ENCODE assay signal across 34 cellular contexts in the genomic region with DNA sequence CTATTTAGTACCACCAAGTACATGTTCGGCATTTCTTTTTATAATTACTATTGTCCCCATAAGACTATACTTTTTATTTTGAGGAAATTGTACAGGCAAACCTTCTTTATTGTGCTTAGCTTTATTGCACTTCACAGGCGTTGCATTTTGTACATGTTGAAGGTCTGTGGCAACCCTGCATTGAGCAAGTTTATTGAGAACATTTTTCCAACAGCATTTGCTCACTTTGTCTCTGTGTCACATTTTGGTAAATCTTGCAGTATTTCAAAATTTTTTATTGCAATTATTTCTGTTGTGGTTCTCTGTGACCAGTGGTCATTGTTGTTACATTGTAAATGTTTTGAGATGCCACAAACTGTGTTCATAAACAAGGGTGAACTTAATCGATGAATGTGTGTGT. TPM values are rescaled to one million over a fixed set of nuclear protein-coding genes. Genes with fewer than 3 reads are reported as not detected.
"Had no signal": no experiment of that assay in that cellular context is flagged by ENCODE, and none has a peak within 500 bp of the region (broad histone marks: within the 10 kb centered on the region; RNA-seq: fewer than 3 reads in every experiment).

No MANE protein-coding gene starts in this region.

- H3K9me3 Mint-ChIP-seq: activated B cell treated with CpG ODN at 0.5 μM for 24 hours; activated CD4-positive, alpha-beta memory T cell treated with anti-CD3 and anti-CD28 coated beads for 36 hours; activated CD4-positive, alpha-beta T cell treated with anti-CD3 and anti-CD28 coated beads, Interleukin-2, amount 10 ng/mL, durations not matched to agents 24 days and 14 days; activated CD8-positive, alpha-beta T cell treated with anti-CD3 and anti-CD28 coated beads for 36 hours; activated naive CD4-positive, alpha-beta T cell treated with anti-CD3 and anti-CD28 coated beads, Interleukin-2, amount 10 ng/mL, durations not matched to agents 7 days and 5 days; activated naive CD4-positive, alpha-beta T cell treated with anti-CD3 and anti-CD28 coated beads, Interleukin-2, amount 50 U/mL, for 24 hours; activated naive CD8-positive, alpha-beta T cell treated with anti-CD3 and anti-CD28 coated beads, Interleukin-2, amount 50 U/mL, for 24 hours; activated T-cell treated with anti-CD3 and anti-CD28 coated beads, Interleukin-2, amount 50 U/mL, for 24 hours; activated T-helper 2 cell treated with anti-CD3 and anti-CD28 coated beads, Interferon-gamma antibody, Interleukin-2, Interleukin-4, amounts not matched to agents 10 μg/mL and 5 μg/mL and 100 μg/mL, durations not matched to agents 14 hours and 24 hours and 36 hours; T-helper 1 cell treated with Interleukin-12 subunit alpha and Interleukin-12 subunit beta and Interleukin-4 antibody, amounts not matched to agents 30 μg/mL and 1 μg/mL, for 36 hours; T-helper 2 cell treated with Interferon-gamma antibody and Interleukin-4, amounts not matched to agents 5 μg/mL and 100 μg/mL, for 36 hours had no signal

- ATAC-seq: activated CD8-positive, alpha-beta T cell treated with anti-CD3 and anti-CD28 coated beads for 36 hours; activated naive CD8-positive, alpha-beta T cell treated with anti-CD3 and anti-CD28 coated beads, Interleukin-2, amount 50 U/mL, for 24 hours; body of pancreas had no signal

- H3K27ac Mint-ChIP-seq: activated B cell treated with CpG ODN at 0.5 μM for 24 hours; activated CD4-positive, alpha-beta memory T cell treated with anti-CD3 and anti-CD28 coated beads for 36 hours; activated CD4-positive, alpha-beta T cell treated with anti-CD3 and anti-CD28 coated beads, Interleukin-2, amount 10 ng/mL, durations not matched to agents 24 days and 14 days; activated CD8-positive, alpha-beta T cell treated with anti-CD3 and anti-CD28 coated beads for 36 hours; activated naive CD4-positive, alpha-beta T cell treated with anti-CD3 and anti-CD28 coated beads, Interleukin-2, amount 10 ng/mL, durations not matched to agents 7 days and 5 days; activated naive CD4-positive, alpha-beta T cell treated with anti-CD3 and anti-CD28 coated beads, Interleukin-2, amount 50 U/mL, for 24 hours; activated naive CD8-positive, alpha-beta T cell; activated naive CD8-positive, alpha-beta T cell treated with anti-CD3 and anti-CD28 coated beads, Interleukin-2, amount 10 ng/mL, durations not matched to agents 7 days and 5 days; activated naive CD8-positive, alpha-beta T cell treated with anti-CD3 and anti-CD28 coated beads, Interleukin-2, amount 50 U/mL, for 24 hours; activated T-cell treated with anti-CD3 and anti-CD28 coated beads, Interleukin-2, amount 50 U/mL, for 24 hours; activated T-helper 2 cell treated with anti-CD3 and anti-CD28 coated beads, Interferon-gamma antibody, Interleukin-2, Interleukin-4, amounts not matched to agents 10 μg/mL and 5 μg/mL and 100 μg/mL, durations not matched to agents 14 hours and 24 hours and 36 hours; T-helper 1 cell treated with Interleukin-12 subunit alpha and Interleukin-12 subunit beta and Interleukin-4 antibody, amounts not matched to agents 30 μg/mL and 1 μg/mL, for 36 hours; T-helper 2 cell treated with Interferon-gamma antibody and Interleukin-4, amounts not matched to agents 5 μg/mL and 100 μg/mL, for 36 hours had no signal

- H3K36me3 Mint-ChIP-seq: activated CD4-positive, alpha-beta memory T cell treated with anti-CD3 and anti-CD28 coated beads for 36 hours; activated naive CD4-positive, alpha-beta T cell treated with anti-CD3 and anti-CD28 coated beads, Interleukin-2, amount 10 ng/mL, durations not matched to agents 7 days and 5 days; activated naive CD4-positive, alpha-beta T cell treated with anti-CD3 and anti-CD28 coated beads, Interleukin-2, amount 50 U/mL, for 24 hours; activated naive CD8-positive, alpha-beta T cell; activated naive CD8-positive, alpha-beta T cell treated with anti-CD3 and anti-CD28 coated beads, Interleukin-2, amount 10 ng/mL, durations not matched to agents 7 days and 5 days had no signal

- H3K4me3 ChIP-seq: body of pancreas, breast epithelium had no signal

- H3K27me3 ChIP-seq: body of pancreas, brain microvascular endothelial cell, breast epithelium had no signal

- H3K36me3 ChIP-seq: brain microvascular endothelial cell, breast epithelium had no signal

- H3K27me3 Mint-ChIP-seq: activated B cell treated with CpG ODN at 0.5 μM for 24 hours; activated CD4-positive, alpha-beta memory T cell treated with anti-CD3 and anti-CD28 coated beads for 36 hours; activated CD8-positive, alpha-beta T cell treated with anti-CD3 and anti-CD28 coated beads for 36 hours; activated naive CD4-positive, alpha-beta T cell treated with anti-CD3 and anti-CD28 coated beads, Interleukin-2, amount 10 ng/mL, durations not matched to agents 7 days and 5 days; activated naive CD4-positive, alpha-beta T cell treated with anti-CD3 and anti-CD28 coated beads, Interleukin-2, amount 50 U/mL, for 24 hours; activated naive CD8-positive, alpha-beta T cell; activated naive CD8-positive, alpha-beta T cell treated with anti-CD3 and anti-CD28 coated beads, Interleukin-2, amount 50 U/mL, for 24 hours; activated T-cell treated with anti-CD3 and anti-CD28 coated beads, Interleukin-2, amount 50 U/mL, for 24 hours had no signal

- H3K4me1 Mint-ChIP-seq: activated B cell treated with CpG ODN at 0.5 μM for 24 hours; activated CD4-positive, alpha-beta T cell treated with anti-CD3 and anti-CD28 coated beads, Interleukin-2, amount 10 ng/mL, durations not matched to agents 24 days and 14 days; activated naive CD4-positive, alpha-beta T cell treated with anti-CD3 and anti-CD28 coated beads, Interleukin-2, amount 10 ng/mL, durations not matched to agents 7 days and 5 days; activated naive CD4-positive, alpha-beta T cell treated with anti-CD3 and anti-CD28 coated beads, Interleukin-2, amount 50 U/mL, for 24 hours; activated naive CD8-positive, alpha-beta T cell treated with anti-CD3 and anti-CD28 coated beads, Interleukin-2, amount 10 ng/mL, durations not matched to agents 7 days and 5 days; activated naive CD8-positive, alpha-beta T cell treated with anti-CD3 and anti-CD28 coated beads, Interleukin-2, amount 50 U/mL, for 24 hours had no signal

- H3K4me1 ChIP-seq: body of pancreas, breast epithelium had no signal

- DNase-seq: activated B cell treated with CpG ODN at 0.5 μM for 24 hours; activated CD4-positive, alpha-beta memory T cell treated with anti-CD3 and anti-CD28 coated beads for 36 hours; activated CD4-positive, alpha-beta T cell treated with anti-CD3 and anti-CD28 coated beads for 4 hours; activated CD4-positive, alpha-beta T cell treated with anti-CD3 and anti-CD28 coated beads, Interleukin-2, amount 10 ng/mL, durations not matched to agents 24 days and 14 days; activated CD4-positive, alpha-beta T cell treated with anti-CD3 and anti-CD28 coated beads, Interleukin-2, amount 50 U/mL, for 1 hour; activated CD4-positive, alpha-beta T cell treated with anti-CD3 and anti-CD28 coated beads, Interleukin-2, amount 50 U/mL, for 4 hours; activated CD4-positive, CD25-positive, alpha-beta regulatory T cell treated with anti-CD3 and anti-CD28 coated beads, Interleukin-2, amount 50 U/mL, for 72 hours; activated CD8-positive, alpha-beta memory T cell treated with anti-CD3 and anti-CD28 coated beads, Interleukin-2, amount 50 U/mL, for 4 hours; activated CD8-positive, alpha-beta T cell treated with anti-CD3 and anti-CD28 coated beads for 36 hours; activated effector memory CD4-positive, alpha-beta T cell treated with Interleukin-2 at 50 U/mL for 16 hours; activated gamma-delta T cell; activated naive CD4-positive, alpha-beta T cell treated with anti-CD3 and anti-CD28 coated beads, Interleukin-2, amount 10 ng/mL, durations not matched to agents 7 days and 5 days; activated naive CD4-positive, alpha-beta T cell treated with Interleukin-2 at 50 U/mL for 16 hours; activated naive CD8-positive, alpha-beta T cell treated with anti-CD3 and anti-CD28 coated beads, Interleukin-2, amount 10 ng/mL, durations not matched to agents 7 days and 5 days; activated naive CD8-positive, alpha-beta T cell treated with anti-CD3 and anti-CD28 coated beads, Interleukin-2, amount 50 U/mL, for 24 hours; activated T-cell treated with anti-CD3 and anti-CD28 coated beads, Interleukin-2, amount 50 U/mL, for 24 hours; activated T-cell treated with anti-CD3 and anti-CD28 coated beads, Interleukin-2, amount 50 U/mL, for 48 hours; amniotic stem cell; aorta; body of pancreas; brain microvascular endothelial cell; central memory CD4-positive, alpha-beta T cell; T-helper 1 cell; T-helper 2 cell; T-helper 9 cell had no signal

- H3K27ac ChIP-seq: body of pancreas, brain microvascular endothelial cell, breast epithelium, VCaP had no signal

- H3K9me3 ChIP-seq: body of pancreas, breast epithelium had no signal

- H3K4me3 Mint-ChIP-seq: activated B cell treated with CpG ODN at 0.5 μM for 24 hours; activated CD4-positive, alpha-beta memory T cell treated with anti-CD3 and anti-CD28 coated beads for 36 hours; activated CD4-positive, alpha-beta T cell treated with anti-CD3 and anti-CD28 coated beads, Interleukin-2, amount 10 ng/mL, durations not matched to agents 24 days and 14 days; activated CD8-positive, alpha-beta T cell treated with anti-CD3 and anti-CD28 coated beads for 36 hours; activated naive CD4-positive, alpha-beta T cell treated with anti-CD3 and anti-CD28 coated beads, Interleukin-2, amount 10 ng/mL, durations not matched to agents 7 days and 5 days; activated naive CD4-positive, alpha-beta T cell treated with anti-CD3 and anti-CD28 coated beads, Interleukin-2, amount 50 U/mL, for 24 hours; activated naive CD8-positive, alpha-beta T cell; activated naive CD8-positive, alpha-beta T cell treated with anti-CD3 and anti-CD28 coated beads, Interleukin-2, amount 10 ng/mL, durations not matched to agents 7 days and 5 days; activated naive CD8-positive, alpha-beta T cell treated with anti-CD3 and anti-CD28 coated beads, Interleukin-2, amount 50 U/mL, for 24 hours; activated T-cell treated with anti-CD3 and anti-CD28 coated beads, Interleukin-2, amount 50 U/mL, for 24 hours; T-helper 1 cell treated with Interleukin-12 subunit alpha and Interleukin-12 subunit beta and Interleukin-4 antibody, amounts not matched to agents 30 μg/mL and 1 μg/mL, for 36 hours; T-helper 2 cell treated with Interferon-gamma antibody and Interleukin-4, amounts not matched to agents 5 μg/mL and 100 μg/mL, for 36 hours had no signal

RNA-seq across cellular contexts. Expression of a gene that starts 10.8 kb away (rescaled TPM):
- total RNA-seq: activated B cell treated with CpG ODN at 0.5 μM for 24 hours; activated CD4-positive, alpha-beta memory T cell treated with anti-CD3 and anti-CD28 coated beads for 36 hours; activated CD4-positive, alpha-beta T cell treated with anti-CD3 and anti-CD28 coated beads, Interleukin-2, amount 10 ng/mL, durations not matched to agents 24 days and 14 days; activated CD8-positive, alpha-beta memory T cell treated with anti-CD3 and anti-CD28 coated beads for 36 hours; activated CD8-positive, alpha-beta T cell treated with anti-CD3 and anti-CD28 coated beads for 36 hours; activated naive CD8-positive, alpha-beta T cell treated with anti-CD3 and anti-CD28 coated beads, Interleukin-2, amount 10 ng/mL, durations not matched to agents 7 days and 5 days; activated T-helper 2 cell treated with anti-CD3 and anti-CD28 coated beads, Interferon-gamma antibody, Interleukin-2, Interleukin-4, amounts not matched to agents 10 μg/mL and 5 μg/mL and 100 μg/mL, durations not matched to agents 14 hours and 24 hours and 36 hours; body of pancreas had no signal

RNA-seq across cellular contexts. Expression of a gene that starts 21.3 kb away (rescaled TPM):
- total RNA-seq: activated CD4-positive, alpha-beta memory T cell treated with anti-CD3 and anti-CD28 coated beads for 36 hours; activated CD4-positive, alpha-beta T cell treated with anti-CD3 and anti-CD28 coated beads, Interleukin-2, amount 10 ng/mL, durations not matched to agents 24 days and 14 days; activated CD8-positive, alpha-beta memory T cell treated with anti-CD3 and anti-CD28 coated beads for 36 hours; activated CD8-positive, alpha-beta T cell treated with anti-CD3 and anti-CD28 coated beads for 36 hours; activated naive CD8-positive, alpha-beta T cell treated with anti-CD3 and anti-CD28 coated beads, Interleukin-2, amount 10 ng/mL, durations not matched to agents 7 days and 5 days; activated T-helper 2 cell treated with anti-CD3 and anti-CD28 coated beads, Interferon-gamma antibody, Interleukin-2, Interleukin-4, amounts not matched to agents 10 μg/mL and 5 μg/mL and 100 μg/mL, durations not matched to agents 14 hours and 24 hours and 36 hours; astrocyte; body of pancreas had no signal

RNA-seq across cellular contexts. Expression of a gene that starts 27.5 kb away (rescaled TPM):
- total RNA-seq: activated B cell treated with CpG ODN at 0.5 μM for 24 hours; activated CD4-positive, alpha-beta memory T cell treated with anti-CD3 and anti-CD28 coated beads for 36 hours; activated CD4-positive, alpha-beta T cell treated with anti-CD3 and anti-CD28 coated beads, Interleukin-2, amount 10 ng/mL, durations not matched to agents 24 days and 14 days; activated CD8-positive, alpha-beta memory T cell treated with anti-CD3 and anti-CD28 coated beads for 36 hours; activated CD8-positive, alpha-beta T cell treated with anti-CD3 and anti-CD28 coated beads for 36 hours; activated naive CD8-positive, alpha-beta T cell treated with anti-CD3 and anti-CD28 coated beads, Interleukin-2, amount 10 ng/mL, durations not matched to agents 7 days and 5 days; activated T-helper 2 cell treated with anti-CD3 and anti-CD28 coated beads, Interferon-gamma antibody, Interleukin-2, Interleukin-4, amounts not matched to agents 10 μg/mL and 5 μg/mL and 100 μg/mL, durations not matched to agents 14 hours and 24 hours and 36 hours; astrocyte; body of pancreas; breast epithelium had no signal

RNA-seq across cellular contexts. Expression of a gene that starts 29.2 kb away (rescaled TPM):
- total RNA-seq: activated B cell treated with CpG ODN at 0.5 μM for 24 hours; activated CD4-positive, alpha-beta memory T cell treated with anti-CD3 and anti-CD28 coated beads for 36 hours; activated CD4-positive, alpha-beta T cell treated with anti-CD3 and anti-CD28 coated beads, Interleukin-2, amount 10 ng/mL, durations not matched to agents 24 days and 14 days; activated CD8-positive, alpha-beta memory T cell treated with anti-CD3 and anti-CD28 coated beads for 36 hours; activated CD8-positive, alpha-beta T cell treated with anti-CD3 and anti-CD28 coated beads for 36 hours had no signal
